ENCODE assay signal across 9 cellular contexts in the genomic region with DNA sequence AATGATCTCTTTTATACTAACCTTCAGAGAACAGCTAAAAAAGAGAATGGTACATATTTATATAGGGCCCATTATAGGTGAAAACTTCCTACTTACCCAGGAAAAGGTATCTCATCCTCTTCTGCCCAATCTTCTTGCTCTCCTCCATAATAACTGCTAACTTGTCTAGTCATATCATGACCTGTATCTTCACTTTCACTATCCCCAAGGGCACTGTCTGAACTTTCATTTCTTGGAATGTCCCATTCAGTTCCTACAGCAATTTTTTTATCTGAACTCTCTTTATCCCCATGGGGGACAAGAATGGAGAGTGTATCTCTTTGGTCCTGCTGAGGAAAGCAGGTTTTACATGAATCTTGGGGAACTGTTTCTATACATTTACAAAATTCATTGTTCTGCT. TPM values are rescaled to one million over a fixed set of nuclear protein-coding genes. Genes with fewer than 3 reads are reported as not detected.
DNase-seq lines count a peak whose midpoint lies in the region; ATAC-seq and TF ChIP-seq lines count a peak whose summit lies in the region.
"Had no signal": no experiment of that assay in that cellular context is flagged by ENCODE, and none has a peak within 500 bp of the region (broad histone marks: within the 10 kb centered on the region; RNA-seq: fewer than 3 reads in every experiment).

No MANE protein-coding gene starts in this region.

- H3K4me2 ChIP-seq in OCI-LY7 (ENCODE audit: low read length) = no peak overlapping the region

- no peaks in the 10 kb centered on the region for H3K79me2 ChIP-seq in OCI-LY7 (ENCODE audit: insufficient read depth, low read depth, low read length)

- DNase-seq in colonic mucosa = no peak
- DNase-seq in sciatic nerve (ENCODE audit: low spot score) = no peak
- no peak for DNase-seq in OCI-LY7 (ENCODE audit: low spot score)
- DNase-seq in NK-92 (lab: John Stamatoyannopoulos, UW; ENCODE audit: unreplicated experiment) = no peak
- no peak for DNase-seq in GM13977 (ENCODE audit: low spot score)
- DNase-seq: NCI-H526 had no signal

- TF ChIP-seq CTCF in colonic mucosa (IDR thresholded peaks at IDR 0.05) (no peak), OCI-LY7 (conservative IDR thresholded peaks at IDR 0.05; ENCODE audit: low read length) (no peak), GM13977 (IDR thresholded peaks at IDR 0.05; ENCODE audit: extremely low read depth, insufficient read depth, missing control alignments) (no peak)

- H3K36me3 ChIP-seq in colonic mucosa (no peaks in the 10 kb centered on the region), OCI-LY7 (ENCODE audit: insufficient read depth, low read length) (peaks cover 56% of the 10 kb centered on the region)

- H3K4me1 ChIP-seq in colonic mucosa (no peaks in the 10 kb centered on the region), OCI-LY7 (ENCODE audit: insufficient read depth, low read length, poor library complexity, severe bottlenecking) (no peaks in the 10 kb centered on the region)

- peak overlapping the region; percentile 31 for H3K27ac ChIP-seq in colonic mucosa
- no peak overlapping the region for H3K27ac ChIP-seq in OCI-LY7 (ENCODE audit: low read depth, low read length, poor library complexity, severe bottlenecking)

- in situ Hi-C loops in GM13977 (cut with MboI; ENCODE audit: low pct_unique_long_range_greater_than_20kb, low sequenced_read_pairs, unreplicated experiment) = no loop called here

- intact Hi-C loops in colonic mucosa (cut with DNase I) (no loop called here), sciatic nerve (cut with DNase I) (no loop called here), OCI-LY7 (cut with micrococcal nuclease; ENCODE audit: unreplicated experiment) (no loop called here)

- no peak overlapping the region for H2AFZ ChIP-seq in OCI-LY7 (ENCODE audit: low read length)

- no peaks in the 10 kb centered on the region for H3K9me2 ChIP-seq in OCI-LY7 (ENCODE audit: insufficient read depth, low read length)

- no peak overlapping the region for H3K9ac ChIP-seq in colonic mucosa (ENCODE audit: low read depth in 2 of 2, low read length in 2 of 2)

- no peaks in the 10 kb centered on the region for H3K27me3 ChIP-seq in colonic mucosa

- CTCF ChIA-PET in OCI-LY7 (lab: Charles Lee; ENCODE audit: unreplicated experiment) = no interaction called here

- ATAC-seq in GM18508 (IDR thresholded peaks at IDR 0.05; ENCODE audit: insufficient read depth, unreplicated experiment) (peak; percentile 51), HG02885 (IDR thresholded peaks at IDR 0.05; ENCODE audit: poor library complexity, unreplicated experiment) (peak; percentile 62), sciatic nerve (peak; percentile 80), HG02852 (IDR thresholded peaks at IDR 0.05; ENCODE audit: unreplicated experiment) (no peak)

- H3K9me3 ChIP-seq in colonic mucosa = no peaks in the 10 kb centered on the region
- H3K9me3 ChIP-seq in OCI-LY7 (ENCODE audit: low read length) = no peaks in the 10 kb centered on the region

- no TSS peak for BruUV-seq in OCI-LY7 (replicated peaks; lab: Mats Ljungman, UMichigan)

- POLR2A ChIA-PET in OCI-LY7 (lab: Charles Lee) = interaction anchor here (0.7 to 1.7 kb wide), 3 partner anchors 8 to 39 kb away, joined by 4 to 5 read pairs (median 4); no protein-coding TSS in a partner anchor

- no peaks in the 10 kb centered on the region for H4K20me1 ChIP-seq in OCI-LY7 (ENCODE audit: insufficient read depth, low read length)

- H3K4me3 ChIP-seq in colonic mucosa = no peak overlapping the region
- no peak overlapping the region for H3K4me3 ChIP-seq in OCI-LY7 (ENCODE audit: low read depth, low read length, poor library complexity, severe bottlenecking)

RNA-seq across cellular contexts. Expression of a gene that starts 36.4 kb away (rescaled TPM):
- total RNA-seq in colonic mucosa (10 to 100 TPM; 14.9 to 16.2 TPM), sciatic nerve (48.4 TPM), OCI-LY7 (2022) (50.8 and 53.3 TPM in 2 replicates)
- 39.6 and 54.4 TPM in 2 replicates for total RNA-seq in OCI-LY7 (2014; rRNA removed; shearing (Covaris generic))
